In the genomic region with DNA sequence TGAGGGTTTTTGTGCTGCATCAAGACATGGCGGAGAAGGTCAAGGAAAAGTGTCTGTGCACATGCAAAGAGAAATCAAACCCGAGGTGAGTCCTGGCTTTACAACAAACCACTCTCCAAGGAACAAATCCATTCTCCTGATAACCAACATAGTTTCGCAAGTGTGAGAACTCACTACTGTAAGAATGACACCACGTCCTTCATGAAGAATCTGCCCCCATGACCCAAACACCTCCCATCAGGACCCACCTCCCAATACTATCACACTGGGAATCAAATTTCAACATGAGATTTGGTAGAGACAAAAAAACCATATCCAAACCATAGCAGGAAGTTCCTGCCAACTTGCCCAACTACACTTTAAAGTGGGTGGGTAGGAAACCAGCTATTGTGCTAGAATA, we compare ENCODE assay signal across 13 cellular contexts. TPM values are rescaled to one million over a fixed set of nuclear protein-coding genes. Genes with fewer than 3 reads are reported as not detected.
DNase-seq lines count a peak whose midpoint lies in the region; ATAC-seq, FAIRE-seq and TF ChIP-seq lines count a peak whose summit lies in the region.
"Had no signal": no experiment of that assay in that cellular context is flagged by ENCODE, and none has a peak within 500 bp of the region (broad histone marks: within the 10 kb centered on the region; RNA-seq: fewer than 3 reads in every experiment).

No MANE protein-coding gene starts in this region.

- H3K79me2 ChIP-seq in HepG2 (ENCODE audit: insufficient read depth, low read length), result peaks cover 20% of the 10 kb centered on the region

- no peak for DNase-seq in HepG2 (ENCODE audit: low spot score)
- DNase-seq in right lobe of liver, result no peak
- DNase-seq in mesothelial cell of epicardium (ENCODE audit: low spot score in 2 of 2, unreplicated experiment in 2 of 2), result no peak
- no peak for DNase-seq in vagina (ENCODE audit: extremely low spot score in 2 of 2)
- no peak for DNase-seq in hippocampal formation (lab: John Stamatoyannopoulos, UW)
- DNase-seq in NCI-H128 (lab: John Stamatoyannopoulos, UW; ENCODE audit: unreplicated experiment), result no peak
- DNase-seq in NCI-H2029 (lab: John Stamatoyannopoulos, UW), result no peak
- DNase-seq: cerebellar nuclear complex; NCI-H524 treated with DMSO at 0.1 percent for 48 hours; stimulated activated CD4-positive, alpha-beta T cell treated with anti-CD3 and anti-CD28 coated beads, Interleukin-15, amount 100 ng/mL, for 24 hours had no signal

- 0 out of 2 replicates have a peak overlapping the region, but pooled peaks have one; percentile 91 for H3K9ac ChIP-seq in HepG2 (ENCODE audit: insufficient read depth, low read depth, low read length)

- no peak overlapping the region for H2AFZ ChIP-seq in HepG2 (ENCODE audit: low read length)

- H3K4me2 ChIP-seq in HepG2 (ENCODE audit: low read depth, low read length), result peak overlapping the region; percentile 94; the same call in 1 of the 2 replicates

- H3K9me3 ChIP-seq in HepG2 (ENCODE audit: low read length), result no peaks in the 10 kb centered on the region
- H3K9me3 ChIP-seq in right lobe of liver, result no peaks in the 10 kb centered on the region
- no peaks in the 10 kb centered on the region for H3K9me3 ChIP-seq in vagina

- in situ Hi-C loops in HepG2 (cut with HindIII; ENCODE audit: extremely low pct_ligation_motif_present, low pct_unique_long_range_greater_than_20kb), result no loop called here

- H3K4me3 ChIP-seq in HepG2 (replicated peaks in 1 of 3; ENCODE audit: insufficient read depth in 1 of 3, low read depth in 2 of 3, low read length in 3 of 3) (no peak overlapping the region), right lobe of liver (no peak overlapping the region), vagina (no peak overlapping the region)

- CTCF ChIA-PET in HepG2 (lab: Yijun Ruan, JAX; ENCODE audit: low intra/inter-chr PET ratio, low total read pairs), result no interaction called here

- ATAC-seq in HepG2 (no peak), right lobe of liver (no peak)

- TF ChIP-seq CTCF in HepG2 (CRISPR knock-in tag; IDR thresholded peaks at IDR 0.05), result no peak
- no peak for TF ChIP-seq CTCF in right lobe of liver (IDR thresholded peaks at IDR 0.05)
- no peak for TF ChIP-seq CTCF in VCaP (conservative IDR thresholded peaks at IDR 0.05)
- no peak for TF ChIP-seq CTCF in mesothelial cell of epicardium (IDR thresholded peaks at IDR 0.05; ENCODE audit: unreplicated experiment)
- TF ChIP-seq CTCF in vagina (IDR thresholded peaks at IDR 0.05), result no peak

- no TSS peak for BruUV-seq in HepG2 (replicated peaks; lab: Mats Ljungman, UMichigan)

- POLR2A ChIA-PET in HepG2 (lab: Yijun Ruan, JAX), result interaction anchor here (1.0 kb wide), 1 partner anchor 39 kb away, joined by 3 read pairs; a partner anchor contains a TSS

- no peaks in the 10 kb centered on the region for H3K27me3 Mint-ChIP-seq in mesothelial cell of epicardium (ENCODE audit: low read depth)
- H3K27me3 Mint-ChIP-seq: memory B cell had no signal

- TF ChIP-seq RAD21 in HepG2 (CRISPR knock-in tag; IDR thresholded peaks at IDR 0.05), result no peak

- H3K9me3 Mint-ChIP-seq in mesothelial cell of epicardium, result peaks cover 2% of the 10 kb centered on the region
- H3K9me3 Mint-ChIP-seq: memory B cell had no signal

- peaks cover 36% of the 10 kb centered on the region for H3K4me1 Mint-ChIP-seq in mesothelial cell of epicardium

- intact Hi-C loops in HepG2 (cut with micrococcal nuclease; ENCODE audit: unreplicated experiment) (no loop called here), right lobe of liver (cut with DNase I) (no loop called here), vagina (cut with DNase I) (no loop called here)

- H4K20me1 ChIP-seq in HepG2 (ENCODE audit: insufficient read depth, low read length), result no peaks in the 10 kb centered on the region

- 83% methylated on average over 4 of the region's 4 CpGs for WGBS in HepG2 (ENCODE audit: low lambda C conversion rate)
- WGBS in right lobe of liver (ENCODE audit: insufficient coverage, low coverage, low lambda C conversion rate, missing lambda C conversion rate), result 60% methylated on average over 2 of the region's 4 CpGs

- no peaks in the 10 kb centered on the region; a peak in 1 of 5 replicates for H3K27me3 ChIP-seq in HepG2 (ENCODE audit: control insufficient read depth in 1 of 2, insufficient read depth in 2 of 2, low read length in 2 of 2)
- H3K27me3 ChIP-seq in right lobe of liver, result no peaks in the 10 kb centered on the region
- H3K27me3 ChIP-seq in vagina, result no peaks in the 10 kb centered on the region

- TF ChIP-seq POLR2A in HepG2 (IDR thresholded peaks at IDR 0.05; ENCODE audit: insufficient read depth in 1 of 2, low read depth in 2 of 2, low read length in 2 of 2) (no peak), right lobe of liver (IDR thresholded peaks at IDR 0.05) (no peak), vagina (IDR thresholded peaks at IDR 0.05) (no peak)

- no peak for TF ChIP-seq EP300 in HepG2 (IDR thresholded peaks at IDR 0.05; ENCODE audit: low read depth in 2 of 2, low read length in 2 of 2)
- no peak for TF ChIP-seq EP300 in HepG2 (CRISPR knock-in tag; IDR thresholded peaks at IDR 0.05; ENCODE audit: borderline replicate concordance)

- peak overlapping the region; percentile 95 for H3K27ac Mint-ChIP-seq in mesothelial cell of epicardium
- H3K27ac Mint-ChIP-seq: memory B cell had no signal

- H3K4me1 ChIP-seq in HepG2 (ENCODE audit: insufficient read depth, low read length) (peaks cover 33% of the 10 kb centered on the region), right lobe of liver (peaks cover 0 to 21% (median 0%) of the 10 kb centered on the region in 4 donors), vagina (peaks cover 43% of the 10 kb centered on the region)

- H3K36me3 Mint-ChIP-seq in mesothelial cell of epicardium, result peaks cover 3% of the 10 kb centered on the region
- H3K36me3 Mint-ChIP-seq: memory B cell had no signal

- H3K27ac ChIP-seq in HepG2 (ENCODE audit: extremely low read length, insufficient read depth, low read length) (no peak overlapping the region), right lobe of liver (no peak overlapping the region), VCaP (peak overlapping the region; percentile 99), vagina (peak overlapping the region; percentile 97)

- H3K4me3 Mint-ChIP-seq in mesothelial cell of epicardium, result peak overlapping the region; percentile 76
- H3K4me3 Mint-ChIP-seq: memory B cell had no signal

- peak; percentile 4 for FAIRE-seq in HepG2 (lab: Jason Lieb, UNC)
- FAIRE-seq: GM12891 had no signal

- H3K36me3 ChIP-seq in HepG2 (replicated peaks in 1 of 2; ENCODE audit: control insufficient read depth in 1 of 2, insufficient read depth in 2 of 2, low read length in 2 of 2) (no peaks in the 10 kb centered on the region), right lobe of liver (no peaks in the 10 kb centered on the region), vagina (no peaks in the 10 kb centered on the region)

RNA-seq across cellular contexts. Expression of a gene that starts 2.4 kb away (rescaled TPM):
- 12.4 and 15.7 TPM in 2 replicates for total RNA-seq in HepG2 (2016; rRNA removed; fragmentation: Illumina TruSeq; extraction: Trizol)
- total RNA-seq in HepG2 (2016; cell fraction: cytosol; rRNA removed; fragmentation: Illumina TruSeq; extraction: Trizol; ENCODE audit: low read depth), result 67.4 and 70.8 TPM in 2 replicates
- 11.4 and 12.5 TPM in 2 replicates for total RNA-seq in HepG2 (2016; cell fraction: insoluble cytoplasmic fraction; rRNA removed; fragmentation: Illumina TruSeq; extraction: Trizol)
- 24.5 and 36.7 TPM in 2 replicates for total RNA-seq in HepG2 (2016; cell fraction: membrane; rRNA removed; fragmentation: Illumina TruSeq; extraction: Trizol)
- 32.3 and 40.1 TPM in 2 replicates for total RNA-seq in HepG2 (2016; cell fraction: nucleus; rRNA removed; fragmentation: Illumina TruSeq; extraction: Trizol)
- 5.9 and 6.1 TPM in 2 replicates for polyA plus RNA-seq in HepG2 (2011; rRNA removed)
- polyA plus RNA-seq in HepG2 (2011; cell fraction: cytosol; rRNA removed), result 4.2 and 9.0 TPM in 2 replicates
- 7.3 and 8.7 TPM in 2 replicates for polyA plus RNA-seq in HepG2 (2011; cell fraction: nucleus; rRNA removed)
- 6.7 and 6.9 TPM in 2 replicates for polyA plus RNA-seq in HepG2 (2012)
- polyA plus RNA-seq in HepG2 (2016; cell fraction: cytosol; fragmentation: Illumina TruSeq; extraction: Trizol; ENCODE audit: low read depth), result 0.28 TPM in 2 replicates
- polyA plus RNA-seq in HepG2 (2016; cell fraction: insoluble cytoplasmic fraction; fragmentation: Illumina TruSeq; extraction: Trizol; ENCODE audit: low read depth), result 5.7 and 6.9 TPM in 2 replicates
- polyA plus RNA-seq in HepG2 (2016; cell fraction: membrane; fragmentation: Illumina TruSeq; extraction: Trizol; ENCODE audit: low read depth), result 0.73 and 0.94 TPM in 2 replicates
- polyA plus RNA-seq in HepG2 (2016; cell fraction: nucleus; fragmentation: Illumina TruSeq; extraction: Trizol; ENCODE audit: insufficient read depth, low read depth), result 6.6 and 8.8 TPM in 2 replicates
- polyA minus RNA-seq in HepG2 (2011; rRNA and poly(A)+ RNA removed; ENCODE audit: low replicate concordance), result 59.0 and 129 TPM in 2 replicates
- polyA minus RNA-seq in HepG2 (2011; cell fraction: cytosol; rRNA and poly(A)+ RNA removed), result 11.0 and 12.8 TPM in 2 replicates
- polyA minus RNA-seq in HepG2 (2011; cell fraction: nucleus; rRNA and poly(A)+ RNA removed), result 61.9 and 68.1 TPM in 2 replicates
- 10 to 100 TPM; 24.8 to 30.8 (median 28.6) TPM for total RNA-seq in right lobe of liver
- total RNA-seq in mesothelial cell of epicardium, result 65.6 to 69.0 TPM (median 66.1 TPM) in 3 replicates
- 56.5 TPM for total RNA-seq in vagina

RNA-seq across cellular contexts. Expression of a gene that starts 39.1 kb away (rescaled TPM):
- total RNA-seq in HepG2 (2016; rRNA removed; fragmentation: Illumina TruSeq; extraction: Trizol), result 13.5 and 19.9 TPM in 2 replicates
- total RNA-seq in HepG2 (2016; cell fraction: cytosol; rRNA removed; fragmentation: Illumina TruSeq; extraction: Trizol; ENCODE audit: low read depth), result 5.1 and 5.9 TPM in 2 replicates
- 13.9 and 16.5 TPM in 2 replicates for total RNA-seq in HepG2 (2016; cell fraction: insoluble cytoplasmic fraction; rRNA removed; fragmentation: Illumina TruSeq; extraction: Trizol)
- 5.2 and 6.8 TPM in 2 replicates for total RNA-seq in HepG2 (2016; cell fraction: membrane; rRNA removed; fragmentation: Illumina TruSeq; extraction: Trizol)
- 21.3 and 29.5 TPM in 2 replicates for total RNA-seq in HepG2 (2016; cell fraction: nucleus; rRNA removed; fragmentation: Illumina TruSeq; extraction: Trizol)
- polyA plus RNA-seq in HepG2 (2011; rRNA removed), result 13.2 and 14.3 TPM in 2 replicates
- 7.3 and 7.4 TPM in 2 replicates for polyA plus RNA-seq in HepG2 (2011; cell fraction: cytosol; rRNA removed)
- 48.1 and 50.8 TPM in 2 replicates for polyA plus RNA-seq in HepG2 (2011; cell fraction: nucleus; rRNA removed)
- polyA plus RNA-seq in HepG2 (2012), result 9.3 and 10.2 TPM in 2 replicates
- 1.2 and 1.3 TPM in 2 replicates for polyA plus RNA-seq in HepG2 (2016; cell fraction: cytosol; fragmentation: Illumina TruSeq; extraction: Trizol; ENCODE audit: low read depth)
- polyA plus RNA-seq in HepG2 (2016; cell fraction: insoluble cytoplasmic fraction; fragmentation: Illumina TruSeq; extraction: Trizol; ENCODE audit: low read depth), result 8.1 and 8.7 TPM in 2 replicates
- polyA plus RNA-seq in HepG2 (2016; cell fraction: membrane; fragmentation: Illumina TruSeq; extraction: Trizol; ENCODE audit: low read depth), result 2.7 and 3.2 TPM in 2 replicates
- 56.7 and 60.3 TPM in 2 replicates for polyA plus RNA-seq in HepG2 (2016; cell fraction: nucleus; fragmentation: Illumina TruSeq; extraction: Trizol; ENCODE audit: insufficient read depth, low read depth)
- 26.0 and 29.8 TPM in 2 replicates for polyA minus RNA-seq in HepG2 (2011; rRNA and poly(A)+ RNA removed; ENCODE audit: low replicate concordance)
- 10.0 and 12.0 TPM in 2 replicates for polyA minus RNA-seq in HepG2 (2011; cell fraction: cytosol; rRNA and poly(A)+ RNA removed)
- polyA minus RNA-seq in HepG2 (2011; cell fraction: nucleus; rRNA and poly(A)+ RNA removed), result 33.7 and 37.0 TPM in 2 replicates
- 10 to 100 TPM in 1 of 6 experiments, 1 to 10 TPM in 5; 5.6 to 10.5 (median 8.5) TPM for total RNA-seq in right lobe of liver
- total RNA-seq in mesothelial cell of epicardium, result 21.6 to 25.0 TPM (median 23.4 TPM) in 3 replicates
- 40.3 TPM for total RNA-seq in vagina

Comparison
In these comparisons a context has a peak if more than half of its experiments do, and no peak if none do; other contexts are left out.
1. H3K27ac ChIP-seq: peak in VCaP (single experiment) and vagina (single experiment); none in HepG2 (single experiment) and right lobe of liver (0 of 3).